ENCODE assay signal across 1 cellular context in genomic region chr9:133163559-133164208, GRCh38.
TF ChIP-seq lines count a peak whose summit lies in the region.

GBGT1 (minus strand) TSS chr9:133163914; CDS start chr9:133162412, 1,502 bp downstream.

TF ChIP-seq in H1, 55 proteins besides CTCF, POLR2A, EP300 and RAD21 (continued from another document):
- TF ChIP-seq CHD7 (IDR thresholded peaks at IDR 0.05; ENCODE audit: insufficient replicate concordance, low read length) (no peak), MAX (IDR thresholded peaks at IDR 0.05) (no peak), ATF3 (IDR thresholded peaks at IDR 0.05; ENCODE audit: insufficient read depth, low read depth, low read length) (no peak), EZH2 (IDR thresholded peaks at IDR 0.05; ENCODE audit: low read depth, low read length, severe bottlenecking) (peak; percentile 41), CEBPB (IDR thresholded peaks at IDR 0.05; ENCODE audit: low read depth, low read length) (no peak), TAF1 (IDR thresholded peaks at IDR 0.05; ENCODE audit: low read depth, low read length) (peak; percentile 50; the same call in 1 of the 2 replicates), GTF2F1 (IDR thresholded peaks at IDR 0.05; ENCODE audit: borderline replicate concordance, low read depth, low read length) (no peak), KDM4A (IDR thresholded peaks at IDR 0.05; ENCODE audit: low read depth, low read length, severe bottlenecking) (peak; percentile 76), SRF (IDR thresholded peaks at IDR 0.05; ENCODE audit: low read depth, low read length) (no peak), POU5F1 (IDR thresholded peaks at IDR 0.05; ENCODE audit: low read depth, low read length) (no peak), MAFK (IDR thresholded peaks at IDR 0.05; ENCODE audit: low read depth, low read length) (no peak), ASH2L (IDR thresholded peaks at IDR 0.05; ENCODE audit: low read length) (peak; percentile 15), PHF8 (conservative IDR thresholded peaks at IDR 0.05; ENCODE audit: low read depth, low read length) (no peak)
TF ChIP-seq in H1: peak in this region for 4.
